ENCODE assay signal across 33 cellular contexts in genomic region chr11:33222052-33222451, GRCh38.
"Had no signal": no experiment of that assay in that cellular context is flagged by ENCODE, and none has a peak within 500 bp of the region (broad histone marks: within the 10 kb centered on the region; RNA-seq: fewer than 3 reads in every experiment).

No MANE protein-coding gene starts in this region.

- H3K27ac ChIP-seq: PC-9, WERI-Rb-1 had no signal

- H3K4me3 ChIP-seq: PC-9 had no signal

- DNase-seq: activated CD4-positive, alpha-beta memory T cell treated with anti-CD3 and anti-CD28 coated beads, Interleukin-2, amount 10 ng/mL, durations not matched to agents 7 days and 5 days; activated CD4-positive, alpha-beta T cell treated with anti-CD3 and anti-CD28 coated beads for 1 hour; activated CD4-positive, alpha-beta T cell treated with anti-CD3 and anti-CD28 coated beads for 48 hours; activated CD4-positive, CD25-positive, alpha-beta regulatory T cell; activated CD8-positive, alpha-beta memory T cell treated with anti-CD3 and anti-CD28 coated beads for 24 hours; activated CD8-positive, alpha-beta memory T cell treated with anti-CD3 and anti-CD28 coated beads, Interleukin-2, amount 10 ng/mL, durations not matched to agents 7 days and 5 days; activated CD8-positive, alpha-beta memory T cell treated with anti-CD3 and anti-CD28 coated beads, Interleukin-2, amount 50 U/mL, for 48 hours; activated effector memory CD4-positive, alpha-beta T cell treated with Interleukin-2 at 50 U/mL for 16 hours; activated naive CD4-positive, alpha-beta T cell treated with anti-CD3 and anti-CD28 coated beads, Interleukin-2, amount 10 ng/mL, durations not matched to agents 7 days and 5 days; activated naive CD8-positive, alpha-beta T cell treated with anti-CD3 and anti-CD28 coated beads, Interleukin-2, amount 50 U/mL, for 24 hours; activated T-cell treated with anti-CD3 and anti-CD28 coated beads, Interleukin-2, amount 50 U/mL, for 48 hours; anterior cingulate cortex; caudate nucleus; cerebellar nuclear complex; Karpas-422; NCI-H1048; NCI-H1105 treated with DMSO at 0.1 percent for 48 hours; NCI-H1436; NCI-H1694; NCI-H1930; NCI-H2081 treated with DMSO at 0.1 percent for 48 hours; NCI-H226; NCI-H446 treated with DMSO at 0.1 percent for 48 hours; NCI-H524; NCI-H69; PC-9; Right ventricle myocardium superior; SW 1271; T-helper 1 cell; T1000; WERI-Rb-1 had no signal

- H3K36me3 ChIP-seq: WERI-Rb-1 had no signal

- FAIRE-seq: bronchial epithelial cell, RCC 7860 had no signal
